ENCODE assay signal across 1 cellular context in the genomic region with DNA sequence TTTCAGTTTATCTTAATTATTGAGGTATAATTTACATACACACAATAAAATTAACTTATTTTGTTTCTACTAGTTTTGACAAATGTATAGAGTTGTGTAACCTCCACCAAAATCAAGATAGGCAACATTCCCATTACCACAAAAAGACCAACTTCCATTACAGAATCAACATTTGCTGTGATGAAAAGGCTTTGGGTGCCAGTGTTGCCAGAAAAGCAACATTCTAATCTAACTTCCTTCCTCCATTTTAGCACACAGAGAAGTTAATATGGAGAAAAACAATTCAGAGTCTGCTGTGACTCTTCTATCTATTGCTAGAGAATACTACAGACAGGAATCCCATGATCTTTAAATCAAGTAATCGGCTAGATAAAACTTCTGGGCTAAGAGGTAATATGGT.
TF ChIP-seq lines count a peak whose summit lies in the region.

No MANE protein-coding gene starts in this region.

TF ChIP-seq in WTC11, 78 proteins besides CTCF, POLR2A, EP300 and RAD21 (continued from another document):
- TF ChIP-seq, protein P1, sequence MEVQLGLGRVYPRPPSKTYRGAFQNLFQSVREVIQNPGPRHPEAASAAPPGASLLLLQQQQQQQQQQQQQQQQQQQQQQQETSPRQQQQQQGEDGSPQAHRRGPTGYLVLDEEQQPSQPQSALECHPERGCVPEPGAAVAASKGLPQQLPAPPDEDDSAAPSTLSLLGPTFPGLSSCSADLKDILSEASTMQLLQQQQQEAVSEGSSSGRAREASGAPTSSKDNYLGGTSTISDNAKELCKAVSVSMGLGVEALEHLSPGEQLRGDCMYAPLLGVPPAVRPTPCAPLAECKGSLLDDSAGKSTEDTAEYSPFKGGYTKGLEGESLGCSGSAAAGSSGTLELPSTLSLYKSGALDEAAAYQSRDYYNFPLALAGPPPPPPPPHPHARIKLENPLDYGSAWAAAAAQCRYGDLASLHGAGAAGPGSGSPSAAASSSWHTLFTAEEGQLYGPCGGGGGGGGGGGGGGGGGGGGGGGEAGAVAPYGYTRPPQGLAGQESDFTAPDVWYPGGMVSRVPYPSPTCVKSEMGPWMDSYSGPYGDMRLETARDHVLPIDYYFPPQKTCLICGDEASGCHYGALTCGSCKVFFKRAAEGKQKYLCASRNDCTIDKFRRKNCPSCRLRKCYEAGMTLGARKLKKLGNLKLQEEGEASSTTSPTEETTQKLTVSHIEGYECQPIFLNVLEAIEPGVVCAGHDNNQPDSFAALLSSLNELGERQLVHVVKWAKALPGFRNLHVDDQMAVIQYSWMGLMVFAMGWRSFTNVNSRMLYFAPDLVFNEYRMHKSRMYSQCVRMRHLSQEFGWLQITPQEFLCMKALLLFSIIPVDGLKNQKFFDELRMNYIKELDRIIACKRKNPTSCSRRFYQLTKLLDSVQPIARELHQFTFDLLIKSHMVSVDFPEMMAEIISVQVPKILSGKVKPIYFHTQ (CRISPR knock-in tag; IDR thresholded peaks at IDR 0.05): no peak
- TF ChIP-seq HMGA2 (CRISPR knock-in tag; IDR thresholded peaks at IDR 0.05): no peak
- TF ChIP-seq, protein P2, sequence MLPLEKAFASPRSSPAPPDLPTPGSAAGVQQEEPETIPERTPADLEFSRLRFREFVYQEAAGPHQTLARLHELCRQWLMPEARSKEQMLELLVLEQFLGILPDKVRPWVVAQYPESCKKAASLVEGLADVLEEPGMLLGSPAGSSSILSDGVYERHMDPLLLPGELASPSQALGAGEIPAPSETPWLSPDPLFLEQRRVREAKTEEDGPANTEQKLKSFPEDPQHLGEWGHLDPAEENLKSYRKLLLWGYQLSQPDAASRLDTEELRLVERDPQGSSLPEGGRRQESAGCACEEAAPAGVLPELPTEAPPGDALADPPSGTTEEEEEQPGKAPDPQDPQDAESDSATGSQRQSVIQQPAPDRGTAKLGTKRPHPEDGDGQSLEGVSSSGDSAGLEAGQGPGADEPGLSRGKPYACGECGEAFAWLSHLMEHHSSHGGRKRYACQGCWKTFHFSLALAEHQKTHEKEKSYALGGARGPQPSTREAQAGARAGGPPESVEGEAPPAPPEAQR (CRISPR knock-in tag; IDR thresholded peaks at IDR 0.05): no peak
- no peak for TF ChIP-seq ZNF423 (CRISPR knock-in tag; IDR thresholded peaks at IDR 0.05)
